24 cellular contexts compared by ENCODE assay signal in the genomic region with DNA sequence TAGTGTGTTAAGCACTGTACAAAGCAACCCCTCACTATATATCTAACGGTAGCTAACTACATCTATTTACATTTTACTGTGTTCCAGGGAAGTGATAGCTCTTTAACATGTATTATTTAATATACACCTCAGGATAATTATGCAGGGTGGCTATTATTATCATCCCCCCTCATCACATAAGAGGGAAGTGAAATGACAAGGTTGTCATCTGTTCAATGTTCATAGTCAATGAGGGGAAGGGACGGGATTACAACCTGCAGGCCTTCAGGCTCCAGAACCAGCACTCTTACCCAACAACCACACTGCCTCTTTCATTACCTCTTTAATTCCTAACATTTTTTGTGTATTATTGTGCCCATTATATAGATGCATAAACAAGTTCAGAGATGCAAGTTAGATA.
"Had no signal": no experiment of that assay in that cellular context is flagged by ENCODE, and none has a peak within 500 bp of the region (broad histone marks: within the 10 kb centered on the region; RNA-seq: fewer than 3 reads in every experiment).

No MANE protein-coding gene starts in this region.

- H3K9me3 ChIP-seq: SJSA1 had no signal

- H3K4me2 ChIP-seq: KMS-11 had no signal

- H3K4me3 ChIP-seq: K562, SJSA1, SK-N-MC had no signal

- H3K27me3 ChIP-seq: SJSA1 had no signal

- H3K27ac Mint-ChIP-seq: IgD-negative memory B cell had no signal

- H3K36me3 ChIP-seq: SJSA1 had no signal

- H3K4me3 Mint-ChIP-seq: IgD-negative memory B cell had no signal

- H3K9ac ChIP-seq: KMS-11 had no signal

- H3K4me1 Mint-ChIP-seq: IgD-negative memory B cell had no signal

- DNase-seq: MV-4-11, NCI-H1048, NCI-H1105, NCI-H1417 treated with DMSO at 0.1 percent for 48 hours, NCI-H146, NCI-H1694 treated with DMSO at 0.1 percent for 48 hours, NCI-H1930, NCI-H2081, NCI-H2107, NCI-H2227 treated with DMSO at 0.1 percent for 48 hours, NCI-H510A, NCI-H524 treated with DMSO at 0.1 percent for 48 hours, NCI-H69, NCI-H774, Right ventricle myocardium superior, RPMI8226, SIG-M5, SW 1271 had no signal

- H3K4me1 ChIP-seq: SJSA1 had no signal

- ATAC-seq: K562 had no signal

- H3K27me3 Mint-ChIP-seq: IgD-negative memory B cell had no signal

- H3K27ac ChIP-seq: HL-60, KMS-11, SJSA1, SK-N-MC had no signal

- H3K9me3 Mint-ChIP-seq: IgD-negative memory B cell had no signal
